ENCODE assay signal across 19 cellular contexts in the genomic region with DNA sequence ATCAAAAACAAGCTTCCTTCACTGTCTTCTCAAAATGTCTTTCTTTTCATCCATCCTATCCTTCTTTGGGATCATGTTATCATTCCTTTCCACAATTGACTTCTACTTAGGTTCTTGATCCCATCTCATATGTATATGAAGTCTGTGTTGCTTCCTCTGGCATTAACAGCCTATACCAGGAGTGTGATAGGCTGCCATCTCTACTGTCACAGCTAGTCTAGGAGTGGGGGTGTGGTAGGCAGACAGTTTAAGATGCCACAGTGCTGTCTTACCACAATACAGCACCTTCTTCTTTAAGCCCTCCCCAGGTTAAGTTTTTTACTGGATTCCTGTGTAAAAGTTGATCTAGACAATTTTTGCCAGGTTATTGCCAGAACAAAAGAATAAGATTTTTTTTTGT. TPM values are rescaled to one million over a fixed set of nuclear protein-coding genes. Genes with fewer than 3 reads are reported as not detected.
A peak's percentile ranks its signal among the peaks of the same experiment; 100 is the strongest.
DNase-seq lines count a peak whose midpoint lies in the region; ATAC-seq, FAIRE-seq and TF ChIP-seq lines count a peak whose summit lies in the region.
"Had no signal": no experiment of that assay in that cellular context is flagged by ENCODE, and none has a peak within 500 bp of the region (broad histone marks: within the 10 kb centered on the region; RNA-seq: fewer than 3 reads in every experiment).

No MANE protein-coding gene starts in this region.

- H3K36me3 ChIP-seq in mesenchymal stem cell (ENCODE audit: control insufficient read depth in 1 of 2, insufficient read depth in 2 of 2, low read depth in 1 of 2, low read length in 2 of 2) (no peaks in the 10 kb centered on the region), neuronal stem cell (replicated peaks in 1 of 2; ENCODE audit: control insufficient read depth in 2 of 2, insufficient read depth in 2 of 2, low read length in 2 of 2) (peaks cover 0 to 3% of the 10 kb centered on the region in 2 donors)

- H3K4me1 ChIP-seq in mesenchymal stem cell (ENCODE audit: control insufficient read depth, insufficient read depth, low read depth, low read length) (peaks cover 13% of the 10 kb centered on the region), neuronal stem cell (ENCODE audit: control insufficient read depth in 2 of 2, insufficient read depth in 1 of 2, low read depth in 1 of 2, low read length in 2 of 2) (peaks cover 0 to 18% of the 10 kb centered on the region in 2 donors)

- H3K4me1 Mint-ChIP-seq in Calu3 (ENCODE audit: low read depth, unreplicated experiment) (peaks cover 35% of the 10 kb centered on the region), WTC11 (peaks cover 41% of the 10 kb centered on the region)

- no peaks in the 10 kb centered on the region for H3K9me3 ChIP-seq in mesenchymal stem cell (ENCODE audit: control insufficient read depth, low read length)
- H3K9me3 ChIP-seq in neuronal stem cell (replicated peaks in 1 of 2; ENCODE audit: control insufficient read depth in 2 of 2, insufficient read depth in 1 of 2, low read depth in 1 of 2, low read length in 2 of 2) = no peaks in the 10 kb centered on the region

- no peak overlapping the region for H3K9ac ChIP-seq in mesenchymal stem cell (ENCODE audit: low read length)
- no peak overlapping the region for H3K9ac ChIP-seq in neuronal stem cell (ENCODE audit: low read depth, low read length, poor library complexity)
- H3K9ac ChIP-seq: KMS-11 had no signal

- H3K9me3 Mint-ChIP-seq in Calu3 (ENCODE audit: low read depth, unreplicated experiment) (no peaks in the 10 kb centered on the region), WTC11 (no peaks in the 10 kb centered on the region)

- H3K18ac ChIP-seq in mesenchymal stem cell (ENCODE audit: low read depth in 1 of 2, low read length in 2 of 2) (peak overlapping the region; percentile 11 to 41), neuronal stem cell (ENCODE audit: low read length) (no peak overlapping the region)

- H4K91ac ChIP-seq in mesenchymal stem cell (ENCODE audit: low read length) (no peak overlapping the region), neuronal stem cell (ENCODE audit: low read depth, low read length, poor library complexity) (no peak overlapping the region)

- H3K4me3 Mint-ChIP-seq in Calu3 (ENCODE audit: low read depth, unreplicated experiment) (no peak overlapping the region), WTC11 (no peak overlapping the region)

- H3K27ac ChIP-seq in mesenchymal stem cell (ENCODE audit: low read length, poor library complexity, severe bottlenecking) = peak overlapping the region; percentile 27
- H3K27ac ChIP-seq in neuronal stem cell (replicated peaks; ENCODE audit: low read length) = no peak overlapping the region
- H3K27ac ChIP-seq: C4-2B, KMS-11 had no signal

- H3K4me3 ChIP-seq in mesenchymal stem cell (ENCODE audit: insufficient read depth in 1 of 2, low read depth in 1 of 2, low read length in 2 of 2) = no peak overlapping the region
- H3K4me3 ChIP-seq in neuronal stem cell (ENCODE audit: low read length in 2 of 2) = no peak overlapping the region

- intact Hi-C loops in Calu3 (cut with micrococcal nuclease; ENCODE audit: unreplicated experiment) = no loop called here

- no peak for DNase-seq in Calu3
- no peak for DNase-seq in HTR-8/SVneo (ENCODE audit: insufficient read length, low spot score)
- no peak for DNase-seq in WTC11 (ENCODE audit: low spot score)
- DNase-seq in mesenchymal stem cell = no peak
- no peak for DNase-seq in SIG-M5 treated with dmso at 0.1 percent for 504 hours (lab: John Stamatoyannopoulos, UW; ENCODE audit: unreplicated experiment)
- no peak for DNase-seq in neuronal stem cell (ENCODE audit: low spot score)
- DNase-seq: COR-L47, EL, NCI-H1092, NCI-H146, NCI-H2081 treated with DMSO at 0.1 percent for 48 hours, NCI-H510A treated with DMSO at 0.1 percent for 48 hours, SHP77 had no signal

- H4K8ac ChIP-seq in mesenchymal stem cell (ENCODE audit: low read length) (peak overlapping the region; percentile 66), neuronal stem cell (ENCODE audit: low read depth, low read length) (no peak overlapping the region)

- FAIRE-seq in HTR-8/SVneo (lab: Jason Lieb, UNC) = peak; percentile 31

- H3K4ac ChIP-seq in mesenchymal stem cell (ENCODE audit: low read depth in 1 of 2, low read length in 2 of 2) (peak overlapping the region; percentile 45 to 55), neuronal stem cell (ENCODE audit: low read length) (no peak overlapping the region)

- H3K14ac ChIP-seq in mesenchymal stem cell (ENCODE audit: low read length in 2 of 2) (no peak overlapping the region), neuronal stem cell (ENCODE audit: low read length) (no peak overlapping the region)

- H3K27me3 ChIP-seq in mesenchymal stem cell (ENCODE audit: control insufficient read depth in 1 of 2, insufficient read depth in 1 of 2, low read length in 2 of 2) = no peaks in the 10 kb centered on the region
- H3K27me3 ChIP-seq in neuronal stem cell (ENCODE audit: control insufficient read depth in 3 of 3, insufficient read depth in 3 of 3, low read depth in 1 of 3, low read length in 3 of 3) = no peaks in the 10 kb centered on the region

- H3K23ac ChIP-seq in mesenchymal stem cell (ENCODE audit: low read length in 2 of 2) (no peak overlapping the region), neuronal stem cell (ENCODE audit: low read depth, low read length, poor library complexity) (no peak overlapping the region)

- H2AK5ac ChIP-seq in mesenchymal stem cell (ENCODE audit: low read length, severe bottlenecking) = peak overlapping the region; percentile 14
- H2AK5ac ChIP-seq in neuronal stem cell (ENCODE audit: low read depth, low read length) = no peak overlapping the region

- H2BK12ac ChIP-seq in mesenchymal stem cell (ENCODE audit: low read length in 2 of 2) (no peak overlapping the region), neuronal stem cell (ENCODE audit: low read length) (no peak overlapping the region)

- ATAC-seq in WTC11 (peak; percentile 85), GM21390 (IDR thresholded peaks at IDR 0.05; ENCODE audit: unreplicated experiment) (no peak), GM18517 (IDR thresholded peaks at IDR 0.05; ENCODE audit: unreplicated experiment) (no peak)

- H2BK15ac ChIP-seq in mesenchymal stem cell (ENCODE audit: low read depth, poor library complexity, severe bottlenecking) (no peak overlapping the region), neuronal stem cell (ENCODE audit: low read length) (no peak overlapping the region)

- H2BK120ac ChIP-seq in mesenchymal stem cell (ENCODE audit: low read depth, low read length) = peak overlapping the region; percentile 8
- H2BK120ac ChIP-seq in neuronal stem cell (ENCODE audit: low read depth, low read length) = no peak overlapping the region

- CTCF ChIA-PET in Calu3 (lab: Charles Lee) (interaction anchor here (1.0 kb wide), 1 partner anchor 10 kb away, joined by 3 read pairs; no protein-coding TSS in a partner anchor), WTC11 (lab: Charles Lee) (interaction anchor here (1.2 to 1.5 kb wide), 3 partner anchors 24 to 362 kb away, joined by 3 read pairs; no protein-coding TSS in a partner anchor)

- no TSS peak for BruUV-seq in Calu3 (replicated peaks; lab: Mats Ljungman, UMichigan)

- H2BK5ac ChIP-seq in mesenchymal stem cell (ENCODE audit: low read depth, low read length, poor library complexity, severe bottlenecking) (peak overlapping the region; percentile 26), neuronal stem cell (ENCODE audit: low read length) (no peak overlapping the region)

- H3K27ac Mint-ChIP-seq in Calu3 (ENCODE audit: unreplicated experiment) = peak overlapping the region; percentile 8
- H3K27ac Mint-ChIP-seq in WTC11 = peak overlapping the region; percentile 20

- H3K36me3 Mint-ChIP-seq in Calu3 (ENCODE audit: insufficient read depth, unreplicated experiment) = peaks cover 8% of the 10 kb centered on the region
- H3K36me3 Mint-ChIP-seq in WTC11 = no peaks in the 10 kb centered on the region

- H3K79me1 ChIP-seq in mesenchymal stem cell (replicated peaks; ENCODE audit: low read length, poor library complexity, severe bottlenecking) (peaks cover 2% of the 10 kb centered on the region), neuronal stem cell (ENCODE audit: low read depth, low read length) (no peaks in the 10 kb centered on the region)

- POLR2A ChIA-PET in WTC11 (lab: Charles Lee) = no interaction called here

- H3K4me2 ChIP-seq in mesenchymal stem cell (ENCODE audit: low read length, poor library complexity, severe bottlenecking) (no peak overlapping the region), neuronal stem cell (ENCODE audit: insufficient read depth, low read length, poor library complexity, severe bottlenecking) (no peak overlapping the region)
- H3K4me2 ChIP-seq: KMS-11 had no signal

- H2AFZ ChIP-seq in mesenchymal stem cell (ENCODE audit: low read depth, low read length) = no peak overlapping the region
- no peak overlapping the region for H2AFZ ChIP-seq in neuronal stem cell (ENCODE audit: low read length)

- TF ChIP-seq CTCF in Calu3 (IDR thresholded peaks at IDR 0.05; ENCODE audit: unreplicated experiment) = no peak
- no peak for TF ChIP-seq CTCF in WTC11 (IDR thresholded peaks at IDR 0.05)

- H3K27me3 Mint-ChIP-seq in Calu3 (ENCODE audit: unreplicated experiment) = no peaks in the 10 kb centered on the region
- no peaks in the 10 kb centered on the region for H3K27me3 Mint-ChIP-seq in WTC11 (ENCODE audit: low read depth)

RNA-seq across cellular contexts. Expression of a gene that starts 3.7 kb away (rescaled TPM):
- total RNA-seq in Calu3 (2022) (not detected in 2 replicates), WTC11 (2021) (not detected in 3 replicates)
- 106 TPM for polyA plus RNA-seq in mesenchymal stem cell (2013, experiment 1 of 2)
- polyA plus RNA-seq in mesenchymal stem cell (2013, experiment 2 of 2) = 112 TPM
- not detected for polyA plus RNA-seq in neuronal stem cell (2013, experiment 1 of 2)
- not detected for polyA plus RNA-seq in neuronal stem cell (2013, experiment 2 of 2)
- total RNA-seq: A673, MCF 10A had no signal
